ENCODE assay signal across 1 cellular context in the genomic region with DNA sequence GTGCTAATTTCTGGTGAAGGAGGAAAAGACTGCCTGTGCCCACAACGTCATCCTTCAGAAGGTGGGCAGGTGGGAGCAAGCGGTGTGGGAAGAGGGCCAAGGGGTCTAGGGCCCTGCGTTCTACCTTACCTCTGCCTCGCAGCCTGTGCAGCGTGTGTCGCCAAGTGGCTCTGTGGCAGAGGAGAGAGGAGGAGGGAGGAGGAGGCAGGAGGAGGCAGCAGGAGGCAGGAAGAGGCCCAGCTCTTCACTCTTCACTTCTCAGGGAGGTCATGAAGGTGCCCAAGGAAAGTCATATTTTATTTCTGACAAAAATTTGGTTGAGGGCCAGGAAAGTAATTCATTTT.
TF ChIP-seq lines count a peak whose summit lies in the region.

No MANE protein-coding gene starts in this region.

TF ChIP-seq in H1, 55 proteins besides CTCF, POLR2A, EP300 and RAD21 (continued from another document):
- TF ChIP-seq, protein P1, sequence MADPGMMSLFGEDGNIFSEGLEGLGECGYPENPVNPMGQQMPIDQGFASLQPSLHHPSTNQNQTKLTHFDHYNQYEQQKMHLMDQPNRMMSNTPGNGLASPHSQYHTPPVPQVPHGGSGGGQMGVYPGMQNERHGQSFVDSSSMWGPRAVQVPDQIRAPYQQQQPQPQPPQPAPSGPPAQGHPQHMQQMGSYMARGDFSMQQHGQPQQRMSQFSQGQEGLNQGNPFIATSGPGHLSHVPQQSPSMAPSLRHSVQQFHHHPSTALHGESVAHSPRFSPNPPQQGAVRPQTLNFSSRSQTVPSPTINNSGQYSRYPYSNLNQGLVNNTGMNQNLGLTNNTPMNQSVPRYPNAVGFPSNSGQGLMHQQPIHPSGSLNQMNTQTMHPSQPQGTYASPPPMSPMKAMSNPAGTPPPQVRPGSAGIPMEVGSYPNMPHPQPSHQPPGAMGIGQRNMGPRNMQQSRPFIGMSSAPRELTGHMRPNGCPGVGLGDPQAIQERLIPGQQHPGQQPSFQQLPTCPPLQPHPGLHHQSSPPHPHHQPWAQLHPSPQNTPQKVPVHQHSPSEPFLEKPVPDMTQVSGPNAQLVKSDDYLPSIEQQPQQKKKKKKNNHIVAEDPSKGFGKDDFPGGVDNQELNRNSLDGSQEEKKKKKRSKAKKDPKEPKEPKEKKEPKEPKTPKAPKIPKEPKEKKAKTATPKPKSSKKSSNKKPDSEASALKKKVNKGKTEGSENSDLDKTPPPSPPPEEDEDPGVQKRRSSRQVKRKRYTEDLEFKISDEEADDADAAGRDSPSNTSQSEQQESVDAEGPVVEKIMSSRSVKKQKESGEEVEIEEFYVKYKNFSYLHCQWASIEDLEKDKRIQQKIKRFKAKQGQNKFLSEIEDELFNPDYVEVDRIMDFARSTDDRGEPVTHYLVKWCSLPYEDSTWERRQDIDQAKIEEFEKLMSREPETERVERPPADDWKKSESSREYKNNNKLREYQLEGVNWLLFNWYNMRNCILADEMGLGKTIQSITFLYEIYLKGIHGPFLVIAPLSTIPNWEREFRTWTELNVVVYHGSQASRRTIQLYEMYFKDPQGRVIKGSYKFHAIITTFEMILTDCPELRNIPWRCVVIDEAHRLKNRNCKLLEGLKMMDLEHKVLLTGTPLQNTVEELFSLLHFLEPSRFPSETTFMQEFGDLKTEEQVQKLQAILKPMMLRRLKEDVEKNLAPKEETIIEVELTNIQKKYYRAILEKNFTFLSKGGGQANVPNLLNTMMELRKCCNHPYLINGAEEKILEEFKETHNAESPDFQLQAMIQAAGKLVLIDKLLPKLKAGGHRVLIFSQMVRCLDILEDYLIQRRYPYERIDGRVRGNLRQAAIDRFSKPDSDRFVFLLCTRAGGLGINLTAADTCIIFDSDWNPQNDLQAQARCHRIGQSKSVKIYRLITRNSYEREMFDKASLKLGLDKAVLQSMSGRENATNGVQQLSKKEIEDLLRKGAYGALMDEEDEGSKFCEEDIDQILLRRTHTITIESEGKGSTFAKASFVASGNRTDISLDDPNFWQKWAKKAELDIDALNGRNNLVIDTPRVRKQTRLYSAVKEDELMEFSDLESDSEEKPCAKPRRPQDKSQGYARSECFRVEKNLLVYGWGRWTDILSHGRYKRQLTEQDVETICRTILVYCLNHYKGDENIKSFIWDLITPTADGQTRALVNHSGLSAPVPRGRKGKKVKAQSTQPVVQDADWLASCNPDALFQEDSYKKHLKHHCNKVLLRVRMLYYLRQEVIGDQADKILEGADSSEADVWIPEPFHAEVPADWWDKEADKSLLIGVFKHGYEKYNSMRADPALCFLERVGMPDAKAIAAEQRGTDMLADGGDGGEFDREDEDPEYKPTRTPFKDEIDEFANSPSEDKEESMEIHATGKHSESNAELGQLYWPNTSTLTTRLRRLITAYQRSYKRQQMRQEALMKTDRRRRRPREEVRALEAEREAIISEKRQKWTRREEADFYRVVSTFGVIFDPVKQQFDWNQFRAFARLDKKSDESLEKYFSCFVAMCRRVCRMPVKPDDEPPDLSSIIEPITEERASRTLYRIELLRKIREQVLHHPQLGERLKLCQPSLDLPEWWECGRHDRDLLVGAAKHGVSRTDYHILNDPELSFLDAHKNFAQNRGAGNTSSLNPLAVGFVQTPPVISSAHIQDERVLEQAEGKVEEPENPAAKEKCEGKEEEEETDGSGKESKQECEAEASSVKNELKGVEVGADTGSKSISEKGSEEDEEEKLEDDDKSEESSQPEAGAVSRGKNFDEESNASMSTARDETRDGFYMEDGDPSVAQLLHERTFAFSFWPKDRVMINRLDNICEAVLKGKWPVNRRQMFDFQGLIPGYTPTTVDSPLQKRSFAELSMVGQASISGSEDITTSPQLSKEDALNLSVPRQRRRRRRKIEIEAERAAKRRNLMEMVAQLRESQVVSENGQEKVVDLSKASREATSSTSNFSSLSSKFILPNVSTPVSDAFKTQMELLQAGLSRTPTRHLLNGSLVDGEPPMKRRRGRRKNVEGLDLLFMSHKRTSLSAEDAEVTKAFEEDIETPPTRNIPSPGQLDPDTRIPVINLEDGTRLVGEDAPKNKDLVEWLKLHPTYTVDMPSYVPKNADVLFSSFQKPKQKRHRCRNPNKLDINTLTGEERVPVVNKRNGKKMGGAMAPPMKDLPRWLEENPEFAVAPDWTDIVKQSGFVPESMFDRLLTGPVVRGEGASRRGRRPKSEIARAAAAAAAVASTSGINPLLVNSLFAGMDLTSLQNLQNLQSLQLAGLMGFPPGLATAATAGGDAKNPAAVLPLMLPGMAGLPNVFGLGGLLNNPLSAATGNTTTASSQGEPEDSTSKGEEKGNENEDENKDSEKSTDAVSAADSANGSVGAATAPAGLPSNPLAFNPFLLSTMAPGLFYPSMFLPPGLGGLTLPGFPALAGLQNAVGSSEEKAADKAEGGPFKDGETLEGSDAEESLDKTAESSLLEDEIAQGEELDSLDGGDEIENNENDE (IDR thresholded peaks at IDR 0.05; ENCODE audit: insufficient replicate concordance, low read length) = no peak
- no peak for TF ChIP-seq CTBP2 (IDR thresholded peaks at IDR 0.05; ENCODE audit: borderline replicate concordance, insufficient read depth, insufficient read length, low read length)
- no peak for TF ChIP-seq BACH1 (IDR thresholded peaks at IDR 0.05; ENCODE audit: low read length)
- no peak for TF ChIP-seq NANOG (IDR thresholded peaks at IDR 0.05; ENCODE audit: insufficient read depth, low read depth, low read length, poor library complexity, severe bottlenecking)
- no peak for TF ChIP-seq POLR2AphosphoS5 (IDR thresholded peaks at IDR 0.05; ENCODE audit: low read depth, low read length)
- TF ChIP-seq GTF2F1 (IDR thresholded peaks at IDR 0.05; ENCODE audit: borderline replicate concordance, low read depth, low read length) = no peak
- TF ChIP-seq SP1 (IDR thresholded peaks at IDR 0.05; ENCODE audit: low read depth, low read length) = no peak
- no peak for TF ChIP-seq SP4 (IDR thresholded peaks at IDR 0.05; ENCODE audit: low read length)
- no peak for TF ChIP-seq BCL11A (IDR thresholded peaks at IDR 0.05; ENCODE audit: low read depth in 2 of 2, low read length in 2 of 2)
- TF ChIP-seq, protein P2, sequence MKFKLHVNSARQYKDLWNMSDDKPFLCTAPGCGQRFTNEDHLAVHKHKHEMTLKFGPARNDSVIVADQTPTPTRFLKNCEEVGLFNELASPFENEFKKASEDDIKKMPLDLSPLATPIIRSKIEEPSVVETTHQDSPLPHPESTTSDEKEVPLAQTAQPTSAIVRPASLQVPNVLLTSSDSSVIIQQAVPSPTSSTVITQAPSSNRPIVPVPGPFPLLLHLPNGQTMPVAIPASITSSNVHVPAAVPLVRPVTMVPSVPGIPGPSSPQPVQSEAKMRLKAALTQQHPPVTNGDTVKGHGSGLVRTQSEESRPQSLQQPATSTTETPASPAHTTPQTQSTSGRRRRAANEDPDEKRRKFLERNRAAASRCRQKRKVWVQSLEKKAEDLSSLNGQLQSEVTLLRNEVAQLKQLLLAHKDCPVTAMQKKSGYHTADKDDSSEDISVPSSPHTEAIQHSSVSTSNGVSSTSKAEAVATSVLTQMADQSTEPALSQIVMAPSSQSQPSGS (IDR thresholded peaks at IDR 0.05; ENCODE audit: low read length) = no peak
- no peak for TF ChIP-seq JUN (IDR thresholded peaks at IDR 0.05; ENCODE audit: low read depth, low read length)
- no peak for TF ChIP-seq ATF3 (IDR thresholded peaks at IDR 0.05; ENCODE audit: insufficient read depth, low read depth, low read length)
TF ChIP-seq in H1: peak in this region for 0.
